Comparison of ENCODE assay signal across 8 cellular contexts in genomic region chr10:24920907-24921881, GRCh38. TPM values are rescaled to one million over a fixed set of nuclear protein-coding genes. Genes with fewer than 3 reads are reported as not detected.
A peak's percentile ranks its signal among the peaks of the same experiment; 100 is the strongest.
DNase-seq lines count a peak whose midpoint lies in the region; ATAC-seq, FAIRE-seq and TF ChIP-seq lines count a peak whose summit lies in the region.

No MANE protein-coding gene starts in this region.

- no peaks in the 10 kb centered on the region for H4K20me1 ChIP-seq in osteoblast (ENCODE audit: insufficient read depth, low read length)

- peak overlapping the region; percentile 79 for H2AFZ ChIP-seq in osteoblast (ENCODE audit: low read length)

- ATAC-seq in GM19372 (IDR thresholded peaks at IDR 0.05; ENCODE audit: low read depth, unreplicated experiment) (peak; percentile 70), HG03558 (IDR thresholded peaks at IDR 0.05; ENCODE audit: extremely low read depth, unreplicated experiment) (peak; percentile 71), upper lobe of right lung (peak; percentile 88)

- H3K9me3 ChIP-seq in osteoblast (ENCODE audit: low read depth, low read length), result no peaks in the 10 kb centered on the region
- no peaks in the 10 kb centered on the region for H3K9me3 ChIP-seq in upper lobe of right lung

- TF ChIP-seq CTCF in AG10803 (conservative IDR thresholded peaks at IDR 0.05; ENCODE audit: low read length), result no peak
- TF ChIP-seq CTCF in fibroblast of mammary gland (conservative IDR thresholded peaks at IDR 0.05; ENCODE audit: control insufficient read depth, insufficient read depth, low read depth, low read length), result no peak
- no peak for TF ChIP-seq CTCF in osteoblast (IDR thresholded peaks at IDR 0.05; ENCODE audit: extremely low read depth, low read depth, low read length)
- no peak for TF ChIP-seq CTCF in upper lobe of right lung (IDR thresholded peaks at IDR 0.05)

- intact Hi-C loops in upper lobe of right lung (cut with DNase I), result no loop called here

- H3K4me2 ChIP-seq in osteoblast (ENCODE audit: insufficient read depth, low read length), result peak overlapping the region; percentile 38

- no peak for TF ChIP-seq POLR2A in GM12892 (IDR thresholded peaks at IDR 0.05; ENCODE audit: low read depth, low read length)

- no peak overlapping the region for H3K4me3 ChIP-seq in AG10803 (ENCODE audit: low read length)
- H3K4me3 ChIP-seq in fibroblast of mammary gland (ENCODE audit: control insufficient read depth, low read depth, low read length), result no peak overlapping the region
- H3K4me3 ChIP-seq in osteoblast (ENCODE audit: insufficient read depth, low read length), result no peak overlapping the region
- no peak overlapping the region for H3K4me3 ChIP-seq in upper lobe of right lung

- DNase-seq in AG10803 (ENCODE audit: low read depth) (peak; percentile 94), fibroblast of mammary gland (ENCODE audit: low read depth) (peak; percentile 100), osteoblast (ENCODE audit: insufficient read length, low spot score, missing footprints) (peak; percentile 83), upper lobe of right lung (peak; percentile 73), GM12892 (ENCODE audit: insufficient read length) (no peak)
- peak; percentile 75 for DNase-seq in activated CD8-positive, alpha-beta memory T cell treated with anti-CD3 and anti-CD28 coated beads for 24 hours

- no peak for FAIRE-seq in GM12892 (lab: Jason Lieb, UNC)

- H3K36me3 ChIP-seq in osteoblast (ENCODE audit: insufficient read depth, low read length) (no peaks in the 10 kb centered on the region), upper lobe of right lung (no peaks in the 10 kb centered on the region)

- H3K4me1 ChIP-seq in osteoblast (ENCODE audit: insufficient read depth, low read length), result peaks cover 11% of the 10 kb centered on the region
- H3K4me1 ChIP-seq in upper lobe of right lung, result no peaks in the 10 kb centered on the region

- peak overlapping the region; percentile 91 for H3K27ac ChIP-seq in osteoblast (ENCODE audit: low read depth, low read length)
- H3K27ac ChIP-seq in upper lobe of right lung, result no peak overlapping the region

- no peaks in the 10 kb centered on the region for H3K79me2 ChIP-seq in osteoblast (ENCODE audit: insufficient read depth, low read length)

- H3K27me3 ChIP-seq in osteoblast (ENCODE audit: insufficient read depth, low read length) (peaks cover 5% of the 10 kb centered on the region), upper lobe of right lung (no peaks in the 10 kb centered on the region)

RNA-seq across cellular contexts. Expression of gene PRTFDC1, which starts 31.2 kb away (rescaled TPM):
- total RNA-seq in osteoblast (5.1 and 5.3 TPM in 2 replicates), upper lobe of right lung (2.7 TPM)
- 0.68 TPM for polyA plus RNA-seq in GM12892 (2012; ENCODE audit: missing spikeins)
